In genomic region chr10:91799580-91799975, GRCh38 we compare ENCODE assay signal across 8 cellular contexts. TPM values are rescaled to one million over a fixed set of nuclear protein-coding genes. Genes with fewer than 3 reads are reported as not detected.
A peak's percentile ranks its signal among the peaks of the same experiment; 100 is the strongest.
DNase-seq lines count a peak whose midpoint lies in the region; ATAC-seq and TF ChIP-seq lines count a peak whose summit lies in the region.

No MANE protein-coding gene starts in this region.

- peaks cover 36% of the 10 kb centered on the region for H3K4me1 Mint-ChIP-seq in MCF 10A (ENCODE audit: insufficient read depth, unreplicated experiment)

- intact Hi-C loops in MCF 10A (cut with micrococcal nuclease), result loop anchor here (2.0 kb wide), 1 partner anchor 41 kb away; no protein-coding TSS in a partner anchor
- intact Hi-C loops in mucosa of descending colon (cut with DNase I, micrococcal nuclease), result no loop called here

- POLR2A ChIA-PET in MCF 10A (lab: Yijun Ruan, JAX), result interaction anchor here (0.7 to 5.9 kb wide), 24 partner anchors 11 to 928 kb away, joined by 3 to 95 read pairs (median 4); partner anchors contain the start of genes BTAF1, FGFBP3 and RPP30

- peaks cover 17% of the 10 kb centered on the region; the same call in 1 of the 2 replicates for H3K36me3 ChIP-seq in ACC112 (ENCODE audit: insufficient read depth, low read length)
- H3K36me3 ChIP-seq in HUES48 (ENCODE audit: control insufficient read depth, insufficient read depth, low read length), result peaks cover 32% of the 10 kb centered on the region
- no peaks in the 10 kb centered on the region for H3K36me3 ChIP-seq in mucosa of descending colon (ENCODE audit: low read depth)

- peak overlapping the region; percentile 96 for H3K27ac Mint-ChIP-seq in MCF 10A (ENCODE audit: low read depth, unreplicated experiment)

- ATAC-seq in mucosa of descending colon (no peak), HG03045 (IDR thresholded peaks at IDR 0.05; ENCODE audit: unreplicated experiment) (no peak), HG03342 (IDR thresholded peaks at IDR 0.05; ENCODE audit: unreplicated experiment) (no peak)

- H3K27ac ChIP-seq in ACC112 (ENCODE audit: low read depth, low read length) (peak overlapping the region; percentile 25; the same call in 1 of the 2 replicates), HUES48 (ENCODE audit: low read depth, low read length) (peak overlapping the region; percentile 99)

- H3K36me3 Mint-ChIP-seq in MCF 10A (ENCODE audit: insufficient read depth, unreplicated experiment), result peaks cover 6% of the 10 kb centered on the region

- H3K9ac ChIP-seq in HUES48 (ENCODE audit: low read depth, low read length), result peak overlapping the region; percentile 96

- peak overlapping the region; percentile 87 for H3K4me3 Mint-ChIP-seq in MCF 10A (ENCODE audit: unreplicated experiment)

- H3K9me3 Mint-ChIP-seq in MCF 10A (ENCODE audit: unreplicated experiment), result no peaks in the 10 kb centered on the region

- CTCF ChIA-PET in MCF 10A (lab: Yijun Ruan, JAX), result interaction anchor here (1.0 to 1.3 kb wide), 3 partner anchors 14 to 386 kb away, joined by 3 read pairs; no protein-coding TSS in a partner anchor

- no peak overlapping the region for H2AFZ ChIP-seq in ACC112 (ENCODE audit: low read length, unreplicated experiment)

- H3K4me3 ChIP-seq in ACC112 (ENCODE audit: low read depth, low read length), result peak overlapping the region; percentile 96
- H3K4me3 ChIP-seq in HUES48 (ENCODE audit: low read depth, low read length), result peak overlapping the region; percentile 77
- peak overlapping the region; percentile 92 for H3K4me3 ChIP-seq in mucosa of descending colon

- TF ChIP-seq CTCF in MCF 10A (IDR thresholded peaks at IDR 0.05; ENCODE audit: unreplicated experiment) (no peak), mucosa of descending colon (IDR thresholded peaks at IDR 0.05) (no peak)

- BruUV-seq in MCF 10A (replicated peaks; lab: Mats Ljungman, UMichigan), result TSS peak; percentile 50

- DNase-seq in MCF 10A (ENCODE audit: unreplicated experiment), result peak; percentile 60
- no peak for DNase-seq in mucosa of descending colon
- DNase-seq in hepatic stellate cell (ENCODE audit: low spot score), result no peak
- no peak for DNase-seq in NCI-H774 (lab: John Stamatoyannopoulos, UW)

- H3K27me3 ChIP-seq in ACC112 (ENCODE audit: insufficient read depth, low read length) (no peaks in the 10 kb centered on the region), HUES48 (ENCODE audit: control insufficient read depth, insufficient read depth, low read length) (no peaks in the 10 kb centered on the region)

- H3K9me3 ChIP-seq in HUES48 (ENCODE audit: control insufficient read depth, insufficient read depth, low read length) (no peaks in the 10 kb centered on the region), mucosa of descending colon (no peaks in the 10 kb centered on the region)

- H3K27me3 Mint-ChIP-seq in MCF 10A (ENCODE audit: insufficient read depth, unreplicated experiment), result peaks cover 9% of the 10 kb centered on the region

- H3K79me2 ChIP-seq in ACC112 (ENCODE audit: control insufficient read depth, insufficient read depth, low read length, unreplicated experiment), result peaks cover 68% of the 10 kb centered on the region

- peaks cover 18% of the 10 kb centered on the region for H3K4me1 ChIP-seq in ACC112 (ENCODE audit: control insufficient read depth, insufficient read depth, low read length, unreplicated experiment)
- peaks cover 20% of the 10 kb centered on the region for H3K4me1 ChIP-seq in HUES48 (ENCODE audit: control insufficient read depth, insufficient read depth, low read length)
- peaks cover 26% of the 10 kb centered on the region for H3K4me1 ChIP-seq in mucosa of descending colon (ENCODE audit: low read depth)

RNA-seq across cellular contexts. Expression of gene TNKS2, which starts 1.4 kb away (rescaled TPM):
- total RNA-seq in MCF 10A (2022) (48.3 and 50.3 TPM in 2 replicates), mucosa of descending colon (10 to 100 TPM; 26.0 to 39.9 (median 26.4) TPM)
